Comparison of ENCODE assay signal across 34 cellular contexts in the genomic region with DNA sequence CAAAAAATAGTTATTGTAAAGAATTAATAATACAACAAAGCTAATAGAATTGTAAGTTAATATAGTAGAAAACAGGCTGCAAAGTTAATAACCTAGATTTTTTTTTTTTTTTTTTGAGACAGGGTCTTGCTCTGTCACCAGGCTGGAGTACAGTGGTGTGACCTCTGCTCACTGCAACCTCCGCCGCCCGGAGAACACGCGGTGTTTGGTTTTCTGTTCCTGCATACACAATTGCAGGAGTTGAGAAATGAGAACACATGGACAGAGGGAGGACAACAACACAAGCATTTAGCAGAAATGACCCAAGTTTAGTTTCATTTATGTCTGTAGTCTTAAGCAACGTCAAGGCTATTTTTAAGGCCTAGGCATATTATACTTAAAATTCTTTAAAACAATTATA.
"Had no signal": no experiment of that assay in that cellular context is flagged by ENCODE, and none has a peak within 500 bp of the region (broad histone marks: within the 10 kb centered on the region; RNA-seq: fewer than 3 reads in every experiment).

No MANE protein-coding gene starts in this region.

- H3K27me3 ChIP-seq: MG63 had no signal

- H3K36me3 ChIP-seq: MG63 had no signal

- H3K4me2 ChIP-seq: KMS-11 had no signal

- H3K9me3 ChIP-seq: MG63 had no signal

- H3K9ac ChIP-seq: KMS-11 had no signal

- DNase-seq: Karpas-422, Kasumi-1, KG1, MG63, MM.1S, MV-4-11, NCI-H1048, NCI-H1092, NCI-H1092 treated with DMSO at 0.1 percent for 48 hours, NCI-H1105, NCI-H1105 treated with DMSO at 0.1 percent for 48 hours, NCI-H1417, NCI-H1417 treated with DMSO at 0.1 percent for 48 hours, NCI-H1436, NCI-H1436 treated with DMSO at 0.1 percent for 48 hours, NCI-H146, NCI-H1694, NCI-H1694 treated with DMSO at 0.1 percent for 48 hours, NCI-H187, NCI-H187 treated with DMSO at 0.1 percent for 48 hours, NCI-H1930, NCI-H2029, NCI-H2029 treated with DMSO at 0.1 percent for 48 hours, NCI-H2081, NCI-H2081 treated with DMSO at 0.1 percent for 48 hours, NCI-H2107, NCI-H2171 treated with DMSO at 0.1 percent for 48 hours, NCI-H2227 treated with DMSO at 0.1 percent for 48 hours, NCI-H226, NCI-H345, NCI-H446, NCI-H446 treated with DMSO at 0.1 percent for 48 hours, NCI-H510A had no signal

- H3K4me3 ChIP-seq: MG63 had no signal

- H3K27ac ChIP-seq: KMS-11 had no signal
